ENCODE assay signal across 8 cellular contexts in the genomic region with DNA sequence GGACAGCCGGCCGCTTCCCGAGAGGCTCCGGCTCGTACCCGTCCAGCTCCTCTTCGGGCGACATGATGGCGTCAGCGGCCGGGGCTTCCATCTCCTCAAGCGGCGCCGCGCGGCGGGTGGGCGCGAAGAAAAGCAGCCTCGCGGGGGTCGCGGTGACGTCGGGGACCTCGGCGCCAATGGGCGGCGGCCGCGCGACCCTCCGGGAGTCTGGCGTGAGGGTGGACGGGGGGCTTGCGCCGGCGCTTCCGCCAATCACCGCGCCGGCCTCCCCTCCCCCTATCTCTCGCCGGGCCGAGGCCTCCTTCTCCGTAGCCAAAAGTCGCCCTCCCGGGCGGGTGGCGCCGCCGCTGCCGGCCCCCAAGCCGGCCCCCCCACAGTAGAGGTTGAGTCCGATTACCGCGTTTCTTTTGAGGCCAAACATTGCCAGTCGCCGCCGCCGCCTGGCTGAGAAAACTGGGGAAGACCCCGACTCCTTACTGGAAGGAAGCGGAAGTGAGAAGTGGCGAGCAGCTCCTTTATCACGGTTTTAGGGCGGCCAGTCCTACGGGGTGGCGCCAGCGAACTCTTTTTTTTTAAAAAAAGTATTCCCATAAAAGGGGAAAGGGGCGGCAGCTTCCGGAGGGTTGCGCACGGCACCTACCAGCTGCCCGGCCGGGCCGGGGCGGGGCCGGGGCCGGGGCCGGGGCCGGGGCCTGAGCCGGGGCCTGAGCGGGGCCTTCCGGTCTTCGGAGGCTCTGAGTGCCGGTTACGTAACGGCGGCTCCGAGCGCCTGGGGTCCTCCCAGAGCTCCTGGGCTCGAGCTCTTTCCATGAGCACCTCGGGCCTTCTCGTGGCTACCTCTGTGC. TPM values are rescaled to one million over a fixed set of nuclear protein-coding genes. Genes with fewer than 3 reads are reported as not detected.
DNase-seq lines count a peak whose midpoint lies in the region; ATAC-seq and TF ChIP-seq lines count a peak whose summit lies in the region.

A gene (minus strand): TSS at position 501 of the 845 bp plus-strand sequence. CDS start 80 bp downstream, at position 421.

- CTCF ChIA-PET in GM10248 (lab: Yijun Ruan, JAX) = interaction anchor here (0.8 to 6.9 kb wide), 6 partner anchors 11 to 416 kb away, joined by 3 to 83 read pairs (median 4); a partner anchor contains a TSS

- peak within 1 kb of the TSS; percentile 97 for H3K4me3 Mint-ChIP-seq in activated naive CD8-positive, alpha-beta T cell

- POLR2A ChIA-PET in GM10248 (lab: Yijun Ruan, JAX) = interaction anchor here (0.5 to 11.0 kb wide), 27 partner anchors 10 to 667 kb away, joined by 3 to 305 read pairs (median 4); a partner anchor contains a TSS

- TF ChIP-seq POLR2A in testis (IDR thresholded peaks at IDR 0.05) = peak; percentile 62

- H3K9me3 ChIP-seq in osteoblast (ENCODE audit: low read depth, low read length) = no peaks in the 10 kb centered on the region
- no peaks in the 10 kb centered on the region for H3K9me3 ChIP-seq in testis

- TF ChIP-seq CTCF in GM10248 (IDR thresholded peaks at IDR 0.05; ENCODE audit: control extremely low read depth, extremely low read depth, low read depth, missing control alignments) (no peak), osteoblast (IDR thresholded peaks at IDR 0.05; ENCODE audit: extremely low read depth, low read depth, low read length) (no peak), testis (IDR thresholded peaks at IDR 0.05) (peak in 1 of 3 experiments; percentile 26)

- H3K27ac Mint-ChIP-seq in activated naive CD8-positive, alpha-beta T cell = peak within 1 kb of the TSS; percentile 98

- H3K4me3 ChIP-seq in osteoblast (ENCODE audit: insufficient read depth, low read length) = peak within 1 kb of the TSS; percentile 99
- H3K4me3 ChIP-seq in testis = peak within 1 kb of the TSS; percentile 92 to 100

- H4K20me1 ChIP-seq in osteoblast (ENCODE audit: insufficient read depth, low read length) = peaks cover 48% of the 10 kb centered on the region

- peaks cover 45% of the 10 kb centered on the region for H3K36me3 ChIP-seq in osteoblast (ENCODE audit: insufficient read depth, low read length)
- no peaks in the 10 kb centered on the region for H3K36me3 ChIP-seq in testis (ENCODE audit: low read depth, missing control alignments)

- H3K9me3 Mint-ChIP-seq in activated naive CD8-positive, alpha-beta T cell (ENCODE audit: low read depth) = no peaks in the 10 kb centered on the region

- H3K4me2 ChIP-seq in osteoblast (ENCODE audit: insufficient read depth, low read length) = peak within 1 kb of the TSS; percentile 96

- H3K79me2 ChIP-seq in osteoblast (ENCODE audit: insufficient read depth, low read length) = peaks cover 62% of the 10 kb centered on the region

- peaks cover 39% of the 10 kb centered on the region for H3K36me3 Mint-ChIP-seq in activated naive CD8-positive, alpha-beta T cell

- DNase-seq in GM10248 (ENCODE audit: extremely low spot score) (peak; percentile 94), NCI-H1092 treated with DMSO at 0.1 percent for 48 hours (lab: John Stamatoyannopoulos, UW) (peak; percentile 97), SKM-1 treated with dmso at 0.1 percent for 144 hours (lab: John Stamatoyannopoulos, UW; ENCODE audit: unreplicated experiment) (peak; percentile 98), glomerular visceral epithelial cell (ENCODE audit: extremely low spot score) (peak; percentile 99), osteoblast (ENCODE audit: insufficient read length, low spot score, missing footprints) (peak; percentile 98), testis (peak; percentile 95)

- H3K4me1 Mint-ChIP-seq in activated naive CD8-positive, alpha-beta T cell (ENCODE audit: low read depth) = peaks cover 30% of the 10 kb centered on the region

- H3K4me1 ChIP-seq in osteoblast (ENCODE audit: insufficient read depth, low read length) (peaks cover 27% of the 10 kb centered on the region), testis (peaks cover 25% of the 10 kb centered on the region)

- H3K27ac ChIP-seq in osteoblast (ENCODE audit: low read depth, low read length) (peak within 1 kb of the TSS; percentile 98), testis (peak within 1 kb of the TSS; percentile 100)

- H3K27me3 Mint-ChIP-seq in activated naive CD8-positive, alpha-beta T cell = no peaks in the 10 kb centered on the region

- WGBS in testis, 2 donors = 0% methylated on average over 6 to 93 of the region's 94 CpGs

- intact Hi-C loops in testis (cut with DNase I; ENCODE audit: low total_unique reads) = no loop called here

- peak within 1 kb of the TSS; percentile 75 for H2AFZ ChIP-seq in osteoblast (ENCODE audit: low read length)

- peak; percentile 86 for ATAC-seq in HG02588 (IDR thresholded peaks at IDR 0.05; ENCODE audit: unreplicated experiment)

- H3K27me3 ChIP-seq in osteoblast (ENCODE audit: insufficient read depth, low read length) (no peaks in the 10 kb centered on the region), testis (no peaks in the 10 kb centered on the region)

RNA-seq across cellular contexts. Expression of the gene that starts here (rescaled TPM):
- total RNA-seq in osteoblast = 168 and 176 TPM in 2 replicates
- 100 to 1,000 TPM in 1 of 2 donors, 10 to 100 TPM in 1; 94.1 to 111 TPM for total RNA-seq in testis
- 112 TPM for polyA plus RNA-seq in testis (ENCODE audit: insufficient read depth, low read depth, low replicate concordance)

Comparison
In these comparisons a context has a peak if more than half of its experiments do, and no peak if none do; other contexts are left out.
1. Peak in every context shown above with its lines: DNase-seq, ATAC-seq, H3K4me3 ChIP-seq and H3K27ac ChIP-seq.